In genomic region chr2:6880200-6880733, GRCh38 we compare ENCODE assay signal across 1 cellular context.
TF ChIP-seq lines count a peak whose summit lies in the region.

No MANE protein-coding gene starts in this region.

TF ChIP-seq in GM12878, 131 proteins besides CTCF, POLR2A, EP300 and RAD21:
- TF ChIP-seq ZNF274 (IDR thresholded peaks at IDR 0.05; ENCODE audit: insufficient read depth, insufficient read length) (no peak), SP1 (IDR thresholded peaks at IDR 0.05; ENCODE audit: low read depth, low read length) (no peak), IKZF2 (IDR thresholded peaks at IDR 0.05) (no peak), MEF2A (IDR thresholded peaks at IDR 0.05; ENCODE audit: insufficient read depth, low read depth, low read length) (no peak), HCFC1 (IDR thresholded peaks at IDR 0.05; ENCODE audit: low read length) (no peak), FOXM1 (IDR thresholded peaks at IDR 0.05; ENCODE audit: low read depth, low read length) (no peak), CEBPB (IDR thresholded peaks at IDR 0.05; ENCODE audit: borderline replicate concordance in 1 of 2, low read depth in 2 of 2, low read length in 2 of 2) (no peak), JUNB (IDR thresholded peaks at IDR 0.05) (no peak), TAF1 (IDR thresholded peaks at IDR 0.05; ENCODE audit: borderline replicate concordance, low read depth, low read length) (no peak), NFYA (IDR thresholded peaks at IDR 0.05; ENCODE audit: borderline replicate concordance, low read depth, low read length) (no peak), MTA2 (IDR thresholded peaks at IDR 0.05; ENCODE audit: low read depth) (no peak)
- TF ChIP-seq, protein P1, sequence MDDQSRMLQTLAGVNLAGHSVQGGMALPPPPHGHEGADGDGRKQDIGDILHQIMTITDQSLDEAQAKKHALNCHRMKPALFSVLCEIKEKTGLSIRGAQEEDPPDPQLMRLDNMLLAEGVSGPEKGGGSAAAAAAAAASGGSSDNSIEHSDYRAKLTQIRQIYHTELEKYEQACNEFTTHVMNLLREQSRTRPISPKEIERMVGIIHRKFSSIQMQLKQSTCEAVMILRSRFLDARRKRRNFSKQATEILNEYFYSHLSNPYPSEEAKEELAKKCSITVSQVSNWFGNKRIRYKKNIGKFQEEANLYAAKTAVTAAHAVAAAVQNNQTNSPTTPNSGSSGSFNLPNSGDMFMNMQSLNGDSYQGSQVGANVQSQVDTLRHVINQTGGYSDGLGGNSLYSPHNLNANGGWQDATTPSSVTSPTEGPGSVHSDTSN (IDR thresholded peaks at IDR 0.05; ENCODE audit: insufficient replicate concordance, low read depth, low read length) = no peak
